22 cellular contexts compared by ENCODE assay signal in the genomic region with DNA sequence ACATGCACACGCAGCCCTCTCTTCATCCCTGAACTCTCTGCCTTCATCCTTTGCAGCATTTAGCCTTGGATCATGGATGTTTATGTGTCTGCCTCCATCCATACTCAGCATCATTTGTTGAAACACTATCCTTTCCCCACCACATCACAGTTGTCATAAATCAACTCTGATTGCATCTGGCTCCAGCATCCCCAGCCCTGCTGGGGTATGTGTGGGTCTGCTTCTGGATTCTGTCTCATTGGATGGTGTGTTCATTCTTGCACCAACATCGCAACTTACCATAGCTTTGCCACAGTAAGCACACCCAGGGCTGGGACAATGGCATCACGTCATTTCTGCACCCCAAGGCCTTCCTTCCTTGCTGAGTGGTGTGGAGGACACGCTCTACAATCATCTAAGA.
DNase-seq lines count a peak whose midpoint lies in the region; ATAC-seq, FAIRE-seq and TF ChIP-seq lines count a peak whose summit lies in the region.
"Had no signal": no experiment of that assay in that cellular context is flagged by ENCODE, and none has a peak within 500 bp of the region (broad histone marks: within the 10 kb centered on the region; RNA-seq: fewer than 3 reads in every experiment).

No MANE protein-coding gene starts in this region.

- TF ChIP-seq EP300 in K562 (IDR thresholded peaks at IDR 0.05; ENCODE audit: low read length) = no peak

- H3K9ac ChIP-seq in K562 (ENCODE audit: insufficient read depth in 1 of 2, low read depth in 2 of 2, low read length in 2 of 2) (no peak overlapping the region), Karpas-422 (ENCODE audit: low read length) (no peak overlapping the region)
- H3K9ac ChIP-seq: KMS-11 had no signal

- POLR2A ChIA-PET in K562 (lab: Yijun Ruan, JAX) = no interaction called here

- CTCF ChIA-PET in K562 (lab: Yijun Ruan, JAX; ENCODE audit: low intra/inter-chr PET ratio) = no interaction called here

- peaks cover 6 to 47% of the 10 kb centered on the region in 2 experiments; a peak in 3 of 5 replicates for H3K27me3 ChIP-seq in K562 (ENCODE audit: control insufficient read depth in 2 of 2, insufficient read depth in 2 of 2, low read length in 2 of 2)
- no peaks in the 10 kb centered on the region for H3K27me3 ChIP-seq in spleen (replicated peaks in 1 of 7)
- no peaks in the 10 kb centered on the region for H3K27me3 ChIP-seq in testis
- H3K27me3 ChIP-seq in Karpas-422 (ENCODE audit: low read length) = no peaks in the 10 kb centered on the region

- 0% methylated on average over 3 of the region's 4 CpGs for WGBS in K562 (ENCODE audit: insufficient coverage, low coverage, missing lambda C conversion rate)
- 68 to 85% (median 82%) methylated on average over 4 of the region's 4 CpGs for WGBS in spleen, 5 donors
- 88 to 89% methylated on average over 4 of the region's 4 CpGs for whole genome bisulfite sequencing in testis, 2 donors

- no TSS peak for BruUV-seq in K562 (replicated peaks; lab: Mats Ljungman, UMichigan)

- H3K79me2 ChIP-seq in K562 (ENCODE audit: control insufficient read depth, insufficient read depth, low read length) (no peaks in the 10 kb centered on the region), Karpas-422 (ENCODE audit: low read length) (no peaks in the 10 kb centered on the region)

- intact Hi-C loops in K562 (cut with micrococcal nuclease) (no loop called here), spleen (cut with DNase I; ENCODE audit: low total_unique reads) (no loop called here), testis (cut with DNase I; ENCODE audit: low total_unique reads) (no loop called here)

- ATAC-seq in K562 (no peak), HG03521 (IDR thresholded peaks at IDR 0.05; ENCODE audit: unreplicated experiment) (no peak)
- ATAC-seq: GM23338 had no signal

- H3K4me2 ChIP-seq in K562 (ENCODE audit: insufficient read depth, low read length) (no peak overlapping the region), Karpas-422 (ENCODE audit: low read depth, low read length, poor library complexity, severe bottlenecking) (no peak overlapping the region)
- H3K4me2 ChIP-seq: GM23338, KMS-11 had no signal

- H3K9me2 ChIP-seq in Karpas-422 (replicated peaks; ENCODE audit: insufficient read depth, low read length) = no peaks in the 10 kb centered on the region

- no peaks in the 10 kb centered on the region for H3K36me3 ChIP-seq in K562 (ENCODE audit: control insufficient read depth, insufficient read depth, low read length)
- H3K36me3 ChIP-seq in spleen = no peaks in the 10 kb centered on the region
- no peaks in the 10 kb centered on the region for H3K36me3 ChIP-seq in testis (ENCODE audit: low read depth, missing control alignments)
- H3K36me3 ChIP-seq in Karpas-422 (ENCODE audit: insufficient read depth, low read length) = no peaks in the 10 kb centered on the region
- H3K36me3 ChIP-seq: HAP-1 had no signal

- H3K4me1 ChIP-seq in K562 (replicated peaks in 1 of 2; ENCODE audit: control insufficient read depth in 2 of 2, insufficient read depth in 2 of 2, low read length in 2 of 2) (no peaks in the 10 kb centered on the region; a peak in 1 of 5 replicates), spleen (peaks cover 0 to 13% (median 0%) of the 10 kb centered on the region in 6 donors), testis (no peaks in the 10 kb centered on the region), Karpas-422 (ENCODE audit: low read length) (no peaks in the 10 kb centered on the region)
- H3K4me1 ChIP-seq: HAP-1 had no signal

- TF ChIP-seq POLR2A in K562 (conservative IDR thresholded peaks at IDR 0.05) (no peak), spleen (IDR thresholded peaks at IDR 0.05) (no peak), testis (IDR thresholded peaks at IDR 0.05) (no peak)

- H3K9me1 ChIP-seq in K562 (ENCODE audit: control insufficient read depth, insufficient read depth, low read length) = no peaks in the 10 kb centered on the region

- H3K9me3 ChIP-seq in K562 (replicated peaks; ENCODE audit: control insufficient read depth, insufficient read depth, low read depth, low read length) (no peaks in the 10 kb centered on the region), spleen (no peaks in the 10 kb centered on the region), testis (no peaks in the 10 kb centered on the region), Karpas-422 (ENCODE audit: low read length) (no peaks in the 10 kb centered on the region)

- H4K20me1 ChIP-seq in K562 (replicated peaks; ENCODE audit: control insufficient read depth, insufficient read depth, low read length) (no peaks in the 10 kb centered on the region), Karpas-422 (ENCODE audit: insufficient read depth, low read depth, low read length) (no peaks in the 10 kb centered on the region)

- no peak overlapping the region for H2AFZ ChIP-seq in K562 (ENCODE audit: low read depth, low read length)
- H2AFZ ChIP-seq in Karpas-422 (ENCODE audit: low read length) = no peak overlapping the region
- H2AFZ ChIP-seq: GM23338 had no signal

- DNase-seq in activated CD8-positive, alpha-beta memory T cell treated with anti-CD3 and anti-CD28 coated beads, Interleukin-2, amount 50 U/mL, for 48 hours = peak; percentile 3
- DNase-seq in activated CD8-positive, alpha-beta memory T cell treated with anti-CD3 and anti-CD28 coated beads, Interleukin-2, amount 50 U/mL, for 4 hours = no peak
- no peak for DNase-seq in K562 (ENCODE audit: extremely low read depth in 1 of 4, low spot score in 3 of 4)
- DNase-seq in mesenteric fat pad (ENCODE audit: low spot score) = peak; percentile 72
- DNase-seq in spleen = peak; percentile 42
- no peak for DNase-seq in testis
- no peak for DNase-seq in Karpas-422
- DNase-seq: Calu3; CD8-positive, alpha-beta memory T cell; DMS153; NCI-H1105; NCI-H146; NCI-H2029; NCI-H526; Right ventricle myocardium superior had no signal

- in situ Hi-C loops in K562 (cut with MboI) = no loop called here

- no peak overlapping the region for H3K27ac ChIP-seq in K562 (ENCODE audit: extremely low read depth, low read depth, low read length)
- no peak overlapping the region for H3K27ac ChIP-seq in spleen
- no peak overlapping the region for H3K27ac ChIP-seq in testis
- H3K27ac ChIP-seq in Karpas-422 (ENCODE audit: low read length) = no peak overlapping the region
- H3K27ac ChIP-seq: C4-2B, KMS-11 had no signal

- no peak for TF ChIP-seq CTCF in K562 (IDR thresholded peaks at IDR 0.05 in 2 of 3, conservative IDR thresholded peaks at IDR 0.05 in 1 of 3; ENCODE audit: insufficient read depth in 2 of 3, low read depth in 1 of 3, low read length in 3 of 3)
- TF ChIP-seq CTCF in spleen (IDR thresholded peaks at IDR 0.05 in 8 of 11, conservative IDR thresholded peaks at IDR 0.05 in 3 of 11) = no peak
- TF ChIP-seq CTCF in testis (IDR thresholded peaks at IDR 0.05) = no peak

- no peak overlapping the region for H3K4me3 ChIP-seq in K562
- H3K4me3 ChIP-seq in spleen = no peak overlapping the region
- no peak overlapping the region for H3K4me3 ChIP-seq in testis
- H3K4me3 ChIP-seq in Karpas-422 (ENCODE audit: low read length) = no peak overlapping the region
- H3K4me3 ChIP-seq: GM23338, HAP-1 had no signal

- no peak for FAIRE-seq in K562 (lab: Jason Lieb, UNC)
- FAIRE-seq: G401.6, GM18507 had no signal

- no peak for TF ChIP-seq RAD21 in K562 (CRISPR knock-in tag; conservative IDR thresholded peaks at IDR 0.05 in 1 of 2, IDR thresholded peaks at IDR 0.05 in 1 of 2)

TF ChIP-seq in K562, 482 proteins besides CTCF, POLR2A, EP300 and RAD21:
- TF ChIP-seq YBX1 (IDR thresholded peaks at IDR 0.05) = no peak
- TF ChIP-seq, protein P1, sequence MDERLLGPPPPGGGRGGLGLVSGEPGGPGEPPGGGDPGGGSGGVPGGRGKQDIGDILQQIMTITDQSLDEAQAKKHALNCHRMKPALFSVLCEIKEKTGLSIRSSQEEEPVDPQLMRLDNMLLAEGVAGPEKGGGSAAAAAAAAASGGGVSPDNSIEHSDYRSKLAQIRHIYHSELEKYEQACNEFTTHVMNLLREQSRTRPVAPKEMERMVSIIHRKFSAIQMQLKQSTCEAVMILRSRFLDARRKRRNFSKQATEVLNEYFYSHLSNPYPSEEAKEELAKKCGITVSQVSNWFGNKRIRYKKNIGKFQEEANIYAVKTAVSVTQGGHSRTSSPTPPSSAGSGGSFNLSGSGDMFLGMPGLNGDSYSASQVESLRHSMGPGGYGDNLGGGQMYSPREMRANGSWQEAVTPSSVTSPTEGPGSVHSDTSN (CRISPR knock-in tag; IDR thresholded peaks at IDR 0.05; ENCODE audit: low read depth) = no peak
- TF ChIP-seq, protein P1 (tag; conservative IDR thresholded peaks at IDR 0.05; ENCODE audit: low read depth) = 0 out of 2 replicates have a peak, but pooled peaks have one; percentile 7

Comparison
In these comparisons a context has a peak if more than half of its experiments do, and no peak if none do; other contexts are left out.
1. DNase-seq: peak in activated CD8-positive, alpha-beta memory T cell treated with anti-CD3 and anti-CD28 coated beads, Interleukin-2, amount 50 U/mL, for 48 hours (single experiment), mesenteric fat pad (single experiment) and spleen (single experiment); none in activated CD8-positive, alpha-beta memory T cell treated with anti-CD3 and anti-CD28 coated beads, Interleukin-2, amount 50 U/mL, for 4 hours (single experiment), K562 (0 of 4), testis (single experiment) and Karpas-422 (single experiment).